Comparison of ENCODE assay signal across 8 cellular contexts in the genomic region with DNA sequence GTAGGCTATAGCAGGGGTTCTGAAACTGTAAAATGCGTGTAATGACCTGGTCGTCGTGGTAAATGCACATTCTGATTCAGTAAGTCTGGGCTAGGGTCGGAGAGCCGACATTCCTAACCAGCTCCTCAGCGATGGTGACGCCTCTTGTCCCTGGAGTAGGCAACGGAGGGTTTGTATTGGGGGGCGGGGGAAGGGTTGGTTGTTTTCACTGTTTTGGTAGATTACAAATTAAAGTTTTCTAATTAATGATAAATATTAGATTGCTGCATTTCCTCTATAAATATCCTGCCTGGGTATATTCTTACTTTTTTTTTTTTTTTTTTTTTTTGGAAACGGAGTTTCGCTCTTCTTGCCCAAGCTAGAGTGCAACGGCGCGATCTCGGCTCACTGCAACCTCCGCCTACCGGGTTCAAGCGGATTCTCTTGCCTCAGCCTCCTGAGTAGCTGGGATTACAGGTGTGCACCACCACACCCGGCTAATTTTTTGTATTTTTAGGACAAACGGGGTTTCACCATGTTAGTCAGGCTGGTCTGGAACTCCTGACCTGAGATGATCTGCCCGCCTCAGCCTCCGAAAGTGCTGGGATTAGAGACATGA. TPM values are rescaled to one million over a fixed set of nuclear protein-coding genes. Genes with fewer than 3 reads are reported as not detected.
A peak's percentile ranks its signal among the peaks of the same experiment; 100 is the strongest.
DNase-seq lines count a peak whose midpoint lies in the region; ATAC-seq and TF ChIP-seq lines count a peak whose summit lies in the region.

No MANE protein-coding gene starts in this region.

- H2AFZ ChIP-seq in GM23338 = no peak overlapping the region

- H3K36me3 ChIP-seq in BLaER1 (peaks cover 7% of the 10 kb centered on the region), GM23338 (ENCODE audit: insufficient read depth) (peaks cover 14% of the 10 kb centered on the region), right lobe of liver (peaks cover 0 to 14% (median 0%) of the 10 kb centered on the region in 4 donors), uterus (no peaks in the 10 kb centered on the region)

- H3K4me2 ChIP-seq in BLaER1 = peak overlapping the region; percentile 78
- peak overlapping the region; percentile 75 for H3K4me2 ChIP-seq in GM23338

- no peak overlapping the region for H3K27ac ChIP-seq in BLaER1
- H3K27ac ChIP-seq in GM23338 (ENCODE audit: low read depth) = peak overlapping the region; percentile 95
- peak overlapping the region in 2 of 3 donors; percentile 57 to 71 for H3K27ac ChIP-seq in right lobe of liver
- H3K27ac ChIP-seq in uterus = peak overlapping the region; percentile 83

- H3K4me1 ChIP-seq in BLaER1 (peaks cover 16% of the 10 kb centered on the region), GM23338 (ENCODE audit: insufficient read depth) (peaks cover 26% of the 10 kb centered on the region), right lobe of liver (peaks cover 0 to 19% (median 3%) of the 10 kb centered on the region in 4 donors), uterus (no peaks in the 10 kb centered on the region)

- H4K20me1 ChIP-seq in BLaER1 (no peaks in the 10 kb centered on the region), GM23338 (replicated peaks; ENCODE audit: insufficient read depth) (peaks cover 9% of the 10 kb centered on the region; the same call in 1 of the 2 replicates)

- H3K27me3 Mint-ChIP-seq in GM23338 (ENCODE audit: insufficient read depth, low read depth, poor library complexity) = peaks cover 20% of the 10 kb centered on the region
- H3K27me3 Mint-ChIP-seq in activated naive CD8-positive, alpha-beta T cell treated with anti-CD3 and anti-CD28 coated beads for 36 hours = no peaks in the 10 kb centered on the region

- peak overlapping the region; percentile 72 for H3K4me3 ChIP-seq in BLaER1
- H3K4me3 ChIP-seq in GM23338 = peak overlapping the region; percentile 87
- peak overlapping the region; percentile 47 to 69 (median 63) for H3K4me3 ChIP-seq in right lobe of liver
- peak overlapping the region; percentile 76 to 79 for H3K4me3 ChIP-seq in uterus

- ATAC-seq in GM23338 = peak; percentile 10
- ATAC-seq in right lobe of liver = no peak

- TF ChIP-seq CTCF in GM23338 (conservative IDR thresholded peaks at IDR 0.05; ENCODE audit: low read depth in 2 of 2) = no peak
- no peak for TF ChIP-seq CTCF in right lobe of liver (IDR thresholded peaks at IDR 0.05)
- no peak for TF ChIP-seq CTCF in uterus (IDR thresholded peaks at IDR 0.05)

- H3K27me3 ChIP-seq in BLaER1 (peaks cover 30% of the 10 kb centered on the region), GM23338 (ENCODE audit: insufficient read depth) (no peaks in the 10 kb centered on the region), right lobe of liver (no peaks in the 10 kb centered on the region), uterus (no peaks in the 10 kb centered on the region)

- peaks cover 41% of the 10 kb centered on the region for H3K4me1 Mint-ChIP-seq in GM23338
- peaks cover 9% of the 10 kb centered on the region for H3K4me1 Mint-ChIP-seq in activated naive CD8-positive, alpha-beta T cell treated with anti-CD3 and anti-CD28 coated beads for 36 hours

- peaks cover 35% of the 10 kb centered on the region for H3K79me2 ChIP-seq in GM23338 (replicated peaks; ENCODE audit: insufficient read depth)

- DNase-seq in GM23338 (ENCODE audit: low spot score) (no peak), right lobe of liver (no peak), uterus (no peak), pons (ENCODE audit: low spot score) (no peak), posterior cingulate gyrus (no peak), NCI-H2081 (lab: John Stamatoyannopoulos, UW) (no peak)
- no peak for DNase-seq in activated naive CD8-positive, alpha-beta T cell treated with anti-CD3 and anti-CD28 coated beads for 36 hours

- H3K9ac ChIP-seq in BLaER1 = peak overlapping the region; percentile 73; the same call in 1 of the 2 replicates

- peak overlapping the region; percentile 97 for H3K27ac Mint-ChIP-seq in GM23338
- peak overlapping the region; percentile 38 for H3K27ac Mint-ChIP-seq in activated naive CD8-positive, alpha-beta T cell treated with anti-CD3 and anti-CD28 coated beads for 36 hours

- H3K9me3 Mint-ChIP-seq in GM23338 = no peaks in the 10 kb centered on the region; the same call in 1 of the 3 replicates
- peaks cover 9% of the 10 kb centered on the region for H3K9me3 Mint-ChIP-seq in activated naive CD8-positive, alpha-beta T cell treated with anti-CD3 and anti-CD28 coated beads for 36 hours

- H3K4me3 Mint-ChIP-seq in GM23338 = peak overlapping the region; percentile 90
- peak overlapping the region; percentile 82 for H3K4me3 Mint-ChIP-seq in activated naive CD8-positive, alpha-beta T cell treated with anti-CD3 and anti-CD28 coated beads for 36 hours

- intact Hi-C loops in right lobe of liver (cut with DNase I) (no loop called here), uterus (cut with DNase I; ENCODE audit: low total_unique reads) (no loop called here), posterior cingulate gyrus (cut with DNase I) (loop anchor here (5.0 kb wide), 1 partner anchor 243 kb away; no protein-coding TSS in a partner anchor)

- H3F3A ChIP-seq in GM23338 (replicated peaks; ENCODE audit: low read depth) = no peaks in the 10 kb centered on the region; the same call in 1 of the 2 replicates

- H3K9me3 ChIP-seq in BLaER1 = peaks cover 18% of the 10 kb centered on the region
- no peaks in the 10 kb centered on the region for H3K9me3 ChIP-seq in right lobe of liver
- no peaks in the 10 kb centered on the region for H3K9me3 ChIP-seq in uterus

- 3% methylated on average over 5 of the region's 22 CpGs for WGBS in right lobe of liver (ENCODE audit: insufficient coverage, low coverage, low lambda C conversion rate, missing lambda C conversion rate)

- peaks cover 32% of the 10 kb centered on the region for H3K36me3 Mint-ChIP-seq in GM23338 (ENCODE audit: low read depth)
- H3K36me3 Mint-ChIP-seq in activated naive CD8-positive, alpha-beta T cell treated with anti-CD3 and anti-CD28 coated beads for 36 hours = peaks cover 5% of the 10 kb centered on the region

- H3K9me2 ChIP-seq in GM23338 (ENCODE audit: insufficient read depth) = no peaks in the 10 kb centered on the region

- no peak for TF ChIP-seq POLR2A in right lobe of liver (IDR thresholded peaks at IDR 0.05)
- TF ChIP-seq POLR2A in uterus (IDR thresholded peaks at IDR 0.05) = no peak

TF ChIP-seq in GM23338, 12 proteins besides CTCF, POLR2A, EP300 and RAD21:
- no peak for TF ChIP-seq ZNF114 (CRISPR knock-in tag; IDR thresholded peaks at IDR 0.05)

RNA-seq across cellular contexts. Expression of a gene that starts 0.6 kb away (rescaled TPM):
- 122 and 135 TPM in 2 replicates for total RNA-seq in GM23338 (2014; rRNA removed; shearing (Covaris generic))
- polyA plus RNA-seq in GM23338 (2016; fragmentation: Nextera tagmentation; extraction: Ambion mirVana) = 184 and 198 TPM in 2 replicates
- total RNA-seq in activated naive CD8-positive, alpha-beta T cell treated with anti-CD3 and anti-CD28 coated beads for 36 hours = 10 to 100 TPM; 15.4 to 16.9 TPM
- total RNA-seq in right lobe of liver (100 to 1,000 TPM in 2 of 6 experiments, 10 to 100 TPM in 4; 23.0 to 142 (median 96.7) TPM), uterus (10 to 100 TPM in 2 of 4 donors, 1 to 10 TPM in 2; 5.9 to 94.2 (median 31.6) TPM)

RNA-seq across cellular contexts. Expression of a gene that starts 5.2 kb away (rescaled TPM):
- 75.9 and 81.4 TPM in 2 replicates for total RNA-seq in GM23338 (2014; rRNA removed; shearing (Covaris generic))
- polyA plus RNA-seq in GM23338 (2016; fragmentation: Nextera tagmentation; extraction: Ambion mirVana) = 104 and 140 TPM in 2 replicates
- total RNA-seq in activated naive CD8-positive, alpha-beta T cell treated with anti-CD3 and anti-CD28 coated beads for 36 hours = 10 to 100 TPM; 62.3 to 69.6 TPM
- total RNA-seq in right lobe of liver = 10 to 100 TPM; 11.0 to 24.6 (median 19.4) TPM
- 10 to 100 TPM; 31.0 to 82.7 (median 72.9) TPM for total RNA-seq in uterus
